In the genomic region with DNA sequence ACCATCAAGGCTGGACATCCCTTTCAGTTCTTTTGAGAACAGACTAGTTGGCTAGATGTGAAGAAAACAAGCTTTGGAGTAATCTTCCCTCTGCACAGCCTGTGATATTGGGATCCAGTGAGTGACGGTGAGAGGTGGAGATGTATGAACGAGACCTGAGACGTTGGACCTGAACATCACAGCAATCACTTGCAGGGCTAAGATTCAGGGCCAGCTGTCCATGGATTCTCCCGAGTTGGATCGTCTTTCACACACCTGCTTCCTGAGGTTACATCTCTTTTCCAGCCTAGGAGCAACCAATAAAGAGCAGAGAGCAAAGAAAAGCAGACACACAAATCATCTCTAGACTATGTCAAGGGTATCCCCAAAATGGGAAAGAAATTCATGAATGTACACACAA, we compare ENCODE assay signal across 21 cellular contexts.
"Had no signal": no experiment of that assay in that cellular context is flagged by ENCODE, and none has a peak within 500 bp of the region (broad histone marks: within the 10 kb centered on the region; RNA-seq: fewer than 3 reads in every experiment).

No MANE protein-coding gene starts in this region.

- H3K27ac ChIP-seq: ascending aorta, breast epithelium, gastroesophageal sphincter, lower lobe of right lung, pancreas, sigmoid colon, suprapubic skin had no signal

- H3K36me3 Mint-ChIP-seq: mesothelial cell of epicardium, type B pancreatic cell had no signal

- DNase-seq: activated CD4-positive, alpha-beta T cell treated with anti-CD3 and anti-CD28 coated beads, Interleukin-2, amount 50 U/mL, for 4 hours; activated CD4-positive, CD25-positive, alpha-beta regulatory T cell treated with anti-CD3 and anti-CD28 coated beads, Interleukin-2, amount 50 U/mL, for 72 hours; activated naive CD4-positive, alpha-beta T cell treated with Interleukin-2 at 50 U/mL for 16 hours; activated T-cell treated with anti-CD3 and anti-CD28 coated beads for 4 hours; cerebellar nuclear complex; effector memory CD4-positive, alpha-beta T cell; heart right ventricle; left cardiac atrium; lower lobe of right lung; sigmoid colon; spleen; T-helper 9 cell had no signal

- H3K4me1 ChIP-seq: ascending aorta, breast epithelium, gastroesophageal sphincter, pancreas, sigmoid colon had no signal

- H3K36me3 ChIP-seq: ascending aorta, breast epithelium, gastroesophageal sphincter, heart right ventricle, lower lobe of right lung, pancreas, sigmoid colon, spleen, suprapubic skin had no signal

- H3K9me3 Mint-ChIP-seq: activated T-helper 17 cell treated with anti-CD3 and anti-CD28 coated beads, Interleukin-2, amount 50 U/mL, for 72 hours; mesothelial cell of epicardium; stimulated activated naive CD8-positive, alpha-beta T cell treated with anti-CD3 and anti-CD28 coated beads, Interleukin-15, Interleukin-2, amounts not matched to agents 100 ng/mL and 50 ng/mL, for 24 hours had no signal

- ATAC-seq: activated T-helper 17 cell treated with anti-CD3 and anti-CD28 coated beads, Interleukin-2, amount 50 U/mL, for 72 hours; gastroesophageal sphincter; heart right ventricle; left cardiac atrium had no signal

- H3K4me1 Mint-ChIP-seq: activated T-helper 17 cell treated with anti-CD3 and anti-CD28 coated beads, Interleukin-2, amount 50 U/mL, for 72 hours had no signal

- H3K4me3 ChIP-seq: ascending aorta, gastroesophageal sphincter, heart right ventricle, lower lobe of right lung, pancreas, sigmoid colon, spleen, suprapubic skin had no signal

- H3K27ac Mint-ChIP-seq: activated T-helper 17 cell treated with anti-CD3 and anti-CD28 coated beads, Interleukin-2, amount 50 U/mL, for 72 hours; stimulated activated naive CD8-positive, alpha-beta T cell treated with anti-CD3 and anti-CD28 coated beads, Interleukin-15, Interleukin-2, amounts not matched to agents 100 ng/mL and 50 ng/mL, for 24 hours; type B pancreatic cell had no signal

- H3K27me3 ChIP-seq: ascending aorta, breast epithelium, pancreas, sigmoid colon, spleen had no signal

- H3K4me3 Mint-ChIP-seq: activated T-helper 17 cell treated with anti-CD3 and anti-CD28 coated beads, Interleukin-2, amount 50 U/mL, for 72 hours; mesothelial cell of epicardium; stimulated activated naive CD8-positive, alpha-beta T cell treated with anti-CD3 and anti-CD28 coated beads, Interleukin-15, Interleukin-2, amounts not matched to agents 100 ng/mL and 50 ng/mL, for 24 hours; type B pancreatic cell had no signal
